ENCODE assay signal across 1 cellular context in the genomic region with DNA sequence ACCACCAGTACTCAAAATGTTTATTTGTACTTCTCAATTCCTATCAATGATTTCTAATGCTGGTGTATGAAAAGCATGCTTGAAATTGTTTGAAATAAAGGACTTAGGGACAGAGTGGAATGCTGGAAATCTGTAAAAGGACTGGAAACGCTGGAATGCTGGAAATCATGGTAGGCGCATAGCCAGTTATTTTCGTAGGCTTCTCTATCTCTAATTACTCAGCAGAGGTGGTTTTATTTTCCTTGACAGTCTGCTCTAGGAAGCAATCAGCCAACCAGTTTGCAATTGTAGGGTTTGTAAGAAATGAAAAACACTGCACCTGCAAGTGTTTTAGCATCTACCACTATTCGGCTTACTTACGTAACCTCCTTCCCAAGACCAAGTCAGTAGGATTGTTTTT.
TF ChIP-seq lines count a peak whose summit lies in the region.

No MANE protein-coding gene starts in this region.

TF ChIP-seq in IMR-90, 13 proteins besides CTCF, POLR2A, EP300 and RAD21 (continued from another document):
- no peak for TF ChIP-seq MAZ (IDR thresholded peaks at IDR 0.05; ENCODE audit: borderline replicate concordance, low read depth, low read length)
- TF ChIP-seq FOS (IDR thresholded peaks at IDR 0.05; ENCODE audit: low read depth, low read length) = no peak
- TF ChIP-seq RCOR1 (IDR thresholded peaks at IDR 0.05; ENCODE audit: insufficient replicate concordance, low read length) = no peak
TF ChIP-seq in IMR-90: peak in this region for 0.
